ENCODE assay signal across 12 cellular contexts in genomic region chr9:128202648-128203023, GRCh38. TPM values are rescaled to one million over a fixed set of nuclear protein-coding genes. Genes with fewer than 3 reads are reported as not detected.
DNase-seq lines count a peak whose midpoint lies in the region; ATAC-seq and TF ChIP-seq lines count a peak whose summit lies in the region.
"Had no signal": no experiment of that assay in that cellular context is flagged by ENCODE, and none has a peak within 500 bp of the region (broad histone marks: within the 10 kb centered on the region; RNA-seq: fewer than 3 reads in every experiment).

No MANE protein-coding gene starts in this region.

- H3K9me3 Mint-ChIP-seq in nephron: no peaks in the 10 kb centered on the region

- H3K4me3 ChIP-seq in BE2C (ENCODE audit: low read depth, low read length) (peak overlapping the region; percentile 44), HFF-Myc (replicated peaks; ENCODE audit: low read depth, low read length) (peak overlapping the region; percentile 90), ascending aorta (peak overlapping the region; percentile 68 to 72)

- no peaks in the 10 kb centered on the region for H3K36me3 ChIP-seq in BE2C
- H3K36me3 ChIP-seq in ascending aorta: no peaks in the 10 kb centered on the region
- H3K36me3 ChIP-seq: adrenal gland, gastroesophageal sphincter had no signal

- H3K36me3 Mint-ChIP-seq in nephron (ENCODE audit: low read depth): peaks cover 4% of the 10 kb centered on the region

- H3K27me3 Mint-ChIP-seq in nephron (ENCODE audit: low read depth): peaks cover 3% of the 10 kb centered on the region

- H3K4me3 Mint-ChIP-seq in nephron: peak overlapping the region; percentile 79 to 88 (median 86)

- H3K4me1 ChIP-seq in BE2C: no peaks in the 10 kb centered on the region
- peaks cover 9 to 12% of the 10 kb centered on the region in 2 donors for H3K4me1 ChIP-seq in ascending aorta

- DNase-seq in BE2C (no peak), HFF-Myc (ENCODE audit: extremely low read depth, low read depth) (no peak), ascending aorta (ENCODE audit: low spot score in 2 of 2) (no peak), hippocampal formation (lab: John Stamatoyannopoulos, UW) (no peak), 8988T (no peak), globus pallidus (ENCODE audit: low spot score) (no peak)
- DNase-seq: NCI-H1417 treated with DMSO at 0.1 percent for 48 hours had no signal

- no peak overlapping the region for H3K27ac Mint-ChIP-seq in nephron

- TF ChIP-seq CTCF in BE2C (IDR thresholded peaks at IDR 0.05; ENCODE audit: low read depth, low read length) (no peak), HFF-Myc (IDR thresholded peaks at IDR 0.05; ENCODE audit: low read depth, low read length, missing control alignments) (no peak), ascending aorta (IDR thresholded peaks at IDR 0.05) (no peak), nephron (IDR thresholded peaks at IDR 0.05; ENCODE audit: unreplicated experiment in 3 of 3) (no peak)

- peaks cover 18% of the 10 kb centered on the region for H3K4me1 Mint-ChIP-seq in nephron

- no peak for ATAC-seq in GM18511 (IDR thresholded peaks at IDR 0.05; ENCODE audit: unreplicated experiment)

- H3K9me3 ChIP-seq in BE2C (no peaks in the 10 kb centered on the region), ascending aorta (no peaks in the 10 kb centered on the region)
- H3K9me3 ChIP-seq: adrenal gland, gastroesophageal sphincter had no signal

- H3K27me3 ChIP-seq in BE2C: no peaks in the 10 kb centered on the region
- H3K27me3 ChIP-seq in ascending aorta: peaks cover 8% of the 10 kb centered on the region
- H3K27me3 ChIP-seq: adrenal gland had no signal

- H3K27ac ChIP-seq in ascending aorta: no peak overlapping the region

- intact Hi-C loops in ascending aorta (cut with DNase I): loop anchor here (1.0 kb wide), 1 partner anchor 11 kb away; the partner anchor contains the start of gene CIZ1

RNA-seq across cellular contexts. Expression of gene DNM1, which starts 0.5 kb away (rescaled TPM):
- 83.3 TPM for polyA plus RNA-seq in BE2C (2012; ENCODE audit: insufficient read depth, insufficient read length, low read depth)
- 31.9 TPM for total RNA-seq in ascending aorta

RNA-seq across cellular contexts. Expression of gene CIZ1, which starts 11.3 kb away (rescaled TPM):
- 260 TPM for polyA plus RNA-seq in BE2C (2012; ENCODE audit: insufficient read depth, insufficient read length, low read depth)
- 85.8 TPM for total RNA-seq in ascending aorta

RNA-seq across cellular contexts. Expression of gene BBLN, which starts 42.6 kb away (rescaled TPM):
- 221 TPM for polyA plus RNA-seq in BE2C (2012; ENCODE audit: insufficient read depth, insufficient read length, low read depth)
- 389 TPM for total RNA-seq in ascending aorta

RNA-seq across cellular contexts. Expression of gene LCN2, which starts 53.4 kb away (rescaled TPM):
- polyA plus RNA-seq in BE2C (2012; ENCODE audit: insufficient read depth, insufficient read length, low read depth): not detected
- not detected for total RNA-seq in ascending aorta
- total RNA-seq: T-helper 1 cell treated with Interleukin-12 subunit alpha and Interleukin-12 subunit beta and Interleukin-4 antibody, amounts not matched to agents 30 ng/mL and 1 ng/mL, for 36 hours had no signal
